20 cellular contexts compared by ENCODE assay signal in genomic region chr22:36828815-36829214, GRCh38. TPM values are rescaled to one million over a fixed set of nuclear protein-coding genes. Genes with fewer than 3 reads are reported as not detected.
DNase-seq lines count a peak whose midpoint lies in the region; ATAC-seq, FAIRE-seq and TF ChIP-seq lines count a peak whose summit lies in the region.
"Had no signal": no experiment of that assay in that cellular context is flagged by ENCODE, and none has a peak within 500 bp of the region (broad histone marks: within the 10 kb centered on the region; RNA-seq: fewer than 3 reads in every experiment).

No MANE protein-coding gene starts in this region.

- DNase-seq in stimulated activated CD4-positive, alpha-beta T cell treated with anti-CD3 and anti-CD28 coated beads, Interleukin-1b, Interleukin-23, amount 100 ng/mL, for 48 hours: peak; percentile 10
- DNase-seq in stimulated activated CD4-positive, alpha-beta T cell treated with anti-CD3 and anti-CD28 coated beads, Interleukin-15, amount 100 ng/mL, for 24 hours: no peak
- DNase-seq in OCI-M1 (lab: John Stamatoyannopoulos, UW) (peak; percentile 13), urothelium cell line (ENCODE audit: low spot score) (no peak), BE2C (no peak)
- no peak for DNase-seq in effector memory CD8-positive, alpha-beta T cell
- DNase-seq: activated CD8-positive, alpha-beta memory T cell treated with anti-CD3 and anti-CD28 coated beads for 24 hours; brain microvascular endothelial cell; heart right ventricle; left ventricle myocardium superior; NCI-H1417 treated with DMSO at 0.1 percent for 48 hours; NCI-H774; SJCRH30; small intestine; stimulated activated CD4-positive, alpha-beta T cell treated with anti-CD3 and anti-CD28 coated beads, Interleukin-4, amount 100 ng/mL, for 1 hour; upper lobe of left lung had no signal

- H3K36me3 ChIP-seq in BE2C: no peaks in the 10 kb centered on the region
- H3K36me3 ChIP-seq: brain microvascular endothelial cell, heart right ventricle, neural progenitor cell, SJCRH30, upper lobe of left lung had no signal

- peak; percentile 59 for ATAC-seq in effector memory CD8-positive, alpha-beta T cell (replicated peaks)
- ATAC-seq in HG03097 (IDR thresholded peaks at IDR 0.05; ENCODE audit: low FRiP score, unreplicated experiment): no peak
- ATAC-seq: heart right ventricle, left ventricle myocardium superior had no signal

- H3K27me3 ChIP-seq in BE2C: no peaks in the 10 kb centered on the region
- H3K27me3 ChIP-seq: brain microvascular endothelial cell, neural progenitor cell, SJCRH30 had no signal

- no peaks in the 10 kb centered on the region for H3K36me3 Mint-ChIP-seq in effector memory CD8-positive, alpha-beta T cell (ENCODE audit: insufficient read depth)
- H3K36me3 Mint-ChIP-seq: neural progenitor cell had no signal

- peaks cover 7 to 12% of the 10 kb centered on the region in 2 donors for H3K4me1 Mint-ChIP-seq in effector memory CD8-positive, alpha-beta T cell (ENCODE audit: low read depth in 2 of 2)

- H3K4me3 Mint-ChIP-seq in effector memory CD8-positive, alpha-beta T cell: no peak overlapping the region
- H3K4me3 Mint-ChIP-seq: activated T-helper 1 cell treated with anti-CD3 and anti-CD28 coated beads, Interleukin-12 subunit alpha, Interleukin-12 subunit beta, Interleukin-2, Interleukin-4 antibody, amounts not matched to agents 30 ng/mL and 10 ng/mL and 1 ng/mL, durations not matched to agents 14 hours and 24 hours and 36 hours had no signal

- H3K9me3 Mint-ChIP-seq in effector memory CD8-positive, alpha-beta T cell: no peaks in the 10 kb centered on the region
- H3K9me3 Mint-ChIP-seq: activated T-helper 1 cell treated with anti-CD3 and anti-CD28 coated beads, Interleukin-12 subunit alpha, Interleukin-12 subunit beta, Interleukin-2, Interleukin-4 antibody, amounts not matched to agents 30 ng/mL and 10 ng/mL and 1 ng/mL, durations not matched to agents 14 hours and 24 hours and 36 hours; neural progenitor cell had no signal

- FAIRE-seq in urothelium cell line (lab: Jason Lieb, UNC): peak; percentile 56
- FAIRE-seq: endothelial cell of umbilical vein, small intestine had no signal

- H3K4me1 ChIP-seq in BE2C: no peaks in the 10 kb centered on the region

- H3K9me3 ChIP-seq in BE2C: no peaks in the 10 kb centered on the region
- H3K9me3 ChIP-seq: SJCRH30, upper lobe of left lung had no signal

- H3K27ac Mint-ChIP-seq in effector memory CD8-positive, alpha-beta T cell: no peak overlapping the region
- H3K27ac Mint-ChIP-seq: activated T-helper 1 cell treated with anti-CD3 and anti-CD28 coated beads, Interleukin-12 subunit alpha, Interleukin-12 subunit beta, Interleukin-2, Interleukin-4 antibody, amounts not matched to agents 30 ng/mL and 10 ng/mL and 1 ng/mL, durations not matched to agents 14 hours and 24 hours and 36 hours; neural progenitor cell had no signal

- peaks cover 21 to 37% of the 10 kb centered on the region in 2 donors for H3K27me3 Mint-ChIP-seq in effector memory CD8-positive, alpha-beta T cell

- H3K4me3 ChIP-seq in BE2C (ENCODE audit: low read depth, low read length): no peak overlapping the region
- H3K4me3 ChIP-seq: heart right ventricle, neural progenitor cell, SJCRH30, upper lobe of left lung had no signal

- TF ChIP-seq CTCF in BE2C (IDR thresholded peaks at IDR 0.05; ENCODE audit: low read depth, low read length): no peak

RNA-seq across cellular contexts. Expression of gene PVALB, which starts 12.0 kb away (rescaled TPM):
- not detected for polyA plus RNA-seq in BE2C (2012; ENCODE audit: insufficient read depth, insufficient read length, low read depth)
- polyA plus RNA-seq: endothelial cell of umbilical vein, heart right ventricle, small intestine had no signal

RNA-seq across cellular contexts. Expression of gene NCF4, which starts 32.0 kb away (rescaled TPM):
- not detected for polyA plus RNA-seq in BE2C (2012; ENCODE audit: insufficient read depth, insufficient read length, low read depth)

RNA-seq across cellular contexts. Expression of gene IFT27, which starts 52.9 kb away (rescaled TPM):
- polyA plus RNA-seq in BE2C (2012; ENCODE audit: insufficient read depth, insufficient read length, low read depth): 21.9 TPM

Comparison
In these comparisons a context has a peak if more than half of its experiments do, and no peak if none do; other contexts are left out.
1. DNase-seq: peak in stimulated activated CD4-positive, alpha-beta T cell treated with anti-CD3 and anti-CD28 coated beads, Interleukin-1b, Interleukin-23, amount 100 ng/mL, for 48 hours (single experiment) and OCI-M1 (single experiment); none in stimulated activated CD4-positive, alpha-beta T cell treated with anti-CD3 and anti-CD28 coated beads, Interleukin-15, amount 100 ng/mL, for 24 hours (single experiment), effector memory CD8-positive, alpha-beta T cell (0 of 3), urothelium cell line (single experiment) and BE2C (single experiment).